In genomic region chr5:81965510-81965909, GRCh38 we compare ENCODE assay signal across 19 cellular contexts. TPM values are rescaled to one million over a fixed set of nuclear protein-coding genes. Genes with fewer than 3 reads are reported as not detected.
DNase-seq lines count a peak whose midpoint lies in the region; ATAC-seq and TF ChIP-seq lines count a peak whose summit lies in the region.
"Had no signal": no experiment of that assay in that cellular context is flagged by ENCODE, and none has a peak within 500 bp of the region (broad histone marks: within the 10 kb centered on the region; RNA-seq: fewer than 3 reads in every experiment).

No MANE protein-coding gene starts in this region.

- H2BK15ac ChIP-seq in mesenchymal stem cell (ENCODE audit: low read depth, poor library complexity, severe bottlenecking): no peak overlapping the region

- no peak overlapping the region for H3K27ac ChIP-seq in mesenchymal stem cell (ENCODE audit: low read length, poor library complexity, severe bottlenecking)
- no peak overlapping the region for H3K27ac ChIP-seq in left lung

- H3K23ac ChIP-seq in mesenchymal stem cell (ENCODE audit: low read length in 2 of 2): no peak overlapping the region

- H2BK5ac ChIP-seq in mesenchymal stem cell (ENCODE audit: low read depth, low read length, poor library complexity, severe bottlenecking): no peak overlapping the region

- H3K18ac ChIP-seq in mesenchymal stem cell (ENCODE audit: low read depth in 1 of 2, low read length in 2 of 2): no peak overlapping the region

- no peak overlapping the region for H3K4me2 ChIP-seq in mesenchymal stem cell (ENCODE audit: low read length, poor library complexity, severe bottlenecking)

- no peaks in the 10 kb centered on the region for H3K27me3 ChIP-seq in mesenchymal stem cell (ENCODE audit: control insufficient read depth in 1 of 2, insufficient read depth in 1 of 2, low read length in 2 of 2)
- no peaks in the 10 kb centered on the region for H3K27me3 ChIP-seq in left lung

- H3K4me1 ChIP-seq in mesenchymal stem cell (ENCODE audit: control insufficient read depth, insufficient read depth, low read depth, low read length) (no peaks in the 10 kb centered on the region), left lung (peaks cover 0 to under 1% of the 10 kb centered on the region in 2 donors)
- H3K4me1 ChIP-seq: Caco-2 had no signal

- no peak overlapping the region for H3K9ac ChIP-seq in mesenchymal stem cell (ENCODE audit: low read length)

- no peak overlapping the region for H2BK12ac ChIP-seq in mesenchymal stem cell (ENCODE audit: low read length in 2 of 2)

- no peak overlapping the region for H3K14ac ChIP-seq in mesenchymal stem cell (ENCODE audit: low read length in 2 of 2)

- H3K4ac ChIP-seq in mesenchymal stem cell (ENCODE audit: low read depth in 1 of 2, low read length in 2 of 2): no peak overlapping the region

- H4K8ac ChIP-seq in mesenchymal stem cell (ENCODE audit: low read length): no peak overlapping the region

- TF ChIP-seq CTCF in cardiac fibroblast (IDR thresholded peaks at IDR 0.05; ENCODE audit: low read depth, low read length) (no peak), left lung (IDR thresholded peaks at IDR 0.05) (no peak)

- H3K4me3 ChIP-seq in cardiac fibroblast (replicated peaks in 1 of 2; ENCODE audit: low read depth in 2 of 2, low read length in 2 of 2) (no peak overlapping the region), mesenchymal stem cell (ENCODE audit: insufficient read depth in 1 of 2, low read depth in 1 of 2, low read length in 2 of 2) (no peak overlapping the region), left lung (no peak overlapping the region)
- H3K4me3 ChIP-seq: GM12878, HAP-1 had no signal

- H4K91ac ChIP-seq in mesenchymal stem cell (ENCODE audit: low read length): no peak overlapping the region

- no peak for ATAC-seq in left lung
- ATAC-seq: GM12878 had no signal

- no peaks in the 10 kb centered on the region for H3K79me1 ChIP-seq in mesenchymal stem cell (replicated peaks; ENCODE audit: low read length, poor library complexity, severe bottlenecking)

- H2AFZ ChIP-seq in mesenchymal stem cell (ENCODE audit: low read depth, low read length): no peak overlapping the region

- DNase-seq in NCI-H748 (lab: John Stamatoyannopoulos, UW; ENCODE audit: unreplicated experiment) (peak; percentile 35), NCI-H748 treated with DMSO at 0.1 percent for 48 hours (lab: John Stamatoyannopoulos, UW) (no peak), NCI-H69 (lab: John Stamatoyannopoulos, UW) (peak; percentile 29), cardiac fibroblast (ENCODE audit: low read depth in 2 of 2) (peak; percentile 16 to 33), mesenchymal stem cell (peak; percentile 40), NOMO-1 (lab: John Stamatoyannopoulos, UW; ENCODE audit: unreplicated experiment in 2 of 2) (no peak), cortex of kidney (lab: John Stamatoyannopoulos, UW) (no peak), left lung (no peak)
- DNase-seq: 8988T; Caco-2; CD4-positive, alpha-beta T cell; EL; MV-4-11; NCI-H187 treated with DMSO at 0.1 percent for 48 hours; NCI-H226; NCI-H526; OCI-M1 had no signal

- intact Hi-C loops in left lung (cut with DNase I): no loop called here

- 74% methylated on average over 1 of the region's 1 CpG for WGBS in mesenchymal stem cell

- H2AK5ac ChIP-seq in mesenchymal stem cell (ENCODE audit: low read length, severe bottlenecking): no peak overlapping the region

- no peaks in the 10 kb centered on the region for H3K9me3 ChIP-seq in mesenchymal stem cell (ENCODE audit: control insufficient read depth, low read length)
- no peaks in the 10 kb centered on the region for H3K9me3 ChIP-seq in left lung
- H3K9me3 ChIP-seq: Caco-2, HAP-1 had no signal

- no peaks in the 10 kb centered on the region for H3K36me3 ChIP-seq in mesenchymal stem cell (ENCODE audit: control insufficient read depth in 1 of 2, insufficient read depth in 2 of 2, low read depth in 1 of 2, low read length in 2 of 2)
- no peaks in the 10 kb centered on the region for H3K36me3 ChIP-seq in left lung
- H3K36me3 ChIP-seq: HAP-1 had no signal

- H2BK120ac ChIP-seq in mesenchymal stem cell (ENCODE audit: low read depth, low read length): no peak overlapping the region

RNA-seq across cellular contexts. Expression of gene ATG10, which starts 6.3 kb away (rescaled TPM):
- polyA plus RNA-seq in mesenchymal stem cell (2013, experiment 1 of 2): 4.8 TPM
- polyA plus RNA-seq in mesenchymal stem cell (2013, experiment 2 of 2): 4.8 TPM
- total RNA-seq in left lung: 1 to 10 TPM; 6.4 to 7.1 TPM

Comparison
In these comparisons a context has a peak if more than half of its experiments do, and no peak if none do; other contexts are left out.
1. DNase-seq: peak in NCI-H748 (single experiment), NCI-H69 (single experiment), cardiac fibroblast (2 of 2) and mesenchymal stem cell (single experiment); none in NCI-H748 treated with DMSO at 0.1 percent for 48 hours (single experiment), NOMO-1 (0 of 2), cortex of kidney (single experiment) and left lung (0 of 2).